10 cellular contexts compared by ENCODE assay signal in genomic region chr12:124368421-124369032, GRCh38.
DNase-seq lines count a peak whose midpoint lies in the region; ATAC-seq and TF ChIP-seq lines count a peak whose summit lies in the region.
"Had no signal": no experiment of that assay in that cellular context is flagged by ENCODE, and none has a peak within 500 bp of the region (broad histone marks: within the 10 kb centered on the region; RNA-seq: fewer than 3 reads in every experiment).

No MANE protein-coding gene starts in this region.

- H3K27me3 ChIP-seq in mucosa of rectum (ENCODE audit: control insufficient read depth in 2 of 2, insufficient read depth in 2 of 2, low read length in 2 of 2): no peaks in the 10 kb centered on the region
- H3K27me3 ChIP-seq in testis: no peaks in the 10 kb centered on the region

- TF ChIP-seq POLR2A in NB4 (IDR thresholded peaks at IDR 0.05; ENCODE audit: extremely low read depth, insufficient read length) (no peak), testis (IDR thresholded peaks at IDR 0.05) (no peak)

- peaks cover 42% of the 10 kb centered on the region for H3K4me1 Mint-ChIP-seq in chondrocyte (ENCODE audit: low read depth)
- H3K4me1 Mint-ChIP-seq: stimulated activated memory B cell treated with anti-CD40 and anti-IgM and Interleukin-4, amounts not matched to agents 10 μg/mL and 1 μg/mL and 100 μg/mL, for 72 hours had no signal

- no peak for ATAC-seq in HG02588 (IDR thresholded peaks at IDR 0.05; ENCODE audit: unreplicated experiment)
- no peak for ATAC-seq in GM21717 (IDR thresholded peaks at IDR 0.05; ENCODE audit: unreplicated experiment)
- ATAC-seq: stimulated activated memory B cell treated with anti-CD40 and anti-IgM and Interleukin-4, amounts not matched to agents 10 μg/mL and 1 μg/mL and 100 μg/mL, for 72 hours had no signal

- DNase-seq in NB4 (ENCODE audit: low read depth) (no peak), chondrocyte (ENCODE audit: low spot score) (no peak), testis (no peak), glomerular visceral epithelial cell (ENCODE audit: extremely low spot score) (no peak), COR-L47 (lab: John Stamatoyannopoulos, UW) (no peak)
- DNase-seq: activated naive CD4-positive, alpha-beta T cell had no signal

- peaks cover 13% of the 10 kb centered on the region for H3K36me3 Mint-ChIP-seq in chondrocyte (ENCODE audit: low read depth)

- H3K36me3 ChIP-seq in mucosa of rectum (ENCODE audit: control insufficient read depth in 2 of 2, insufficient read depth in 2 of 2, low read length in 2 of 2) (peaks cover 21 to 33% of the 10 kb centered on the region in 2 donors), testis (ENCODE audit: low read depth, missing control alignments) (no peaks in the 10 kb centered on the region)

- no peak overlapping the region for H3K4me3 Mint-ChIP-seq in chondrocyte (ENCODE audit: unreplicated experiment)
- H3K4me3 Mint-ChIP-seq: stimulated activated memory B cell treated with anti-CD40 and anti-IgM and Interleukin-4, amounts not matched to agents 10 μg/mL and 1 μg/mL and 100 μg/mL, for 72 hours had no signal

- no peaks in the 10 kb centered on the region for H3K9me3 Mint-ChIP-seq in chondrocyte (ENCODE audit: low read depth)
- H3K9me3 Mint-ChIP-seq: stimulated activated memory B cell treated with anti-CD40 and anti-IgM and Interleukin-4, amounts not matched to agents 10 μg/mL and 1 μg/mL and 100 μg/mL, for 72 hours had no signal

- H3K9ac ChIP-seq in mucosa of rectum (ENCODE audit: low read depth in 1 of 2, low read length in 2 of 2): peak overlapping the region; percentile 20 to 61

- no peaks in the 10 kb centered on the region for H3K27me3 Mint-ChIP-seq in chondrocyte (ENCODE audit: low read depth)
- H3K27me3 Mint-ChIP-seq: stimulated activated memory B cell treated with anti-CD40 and anti-IgM and Interleukin-4, amounts not matched to agents 10 μg/mL and 1 μg/mL and 100 μg/mL, for 72 hours had no signal

- H3K4me3 ChIP-seq in NB4 (ENCODE audit: low read depth, low read length) (no peak overlapping the region), mucosa of rectum (ENCODE audit: low read length in 2 of 2) (no peak overlapping the region), testis (no peak overlapping the region)

- peak; percentile 26 for TF ChIP-seq CTCF in NB4 (IDR thresholded peaks at IDR 0.05; ENCODE audit: low read depth, low read length)
- TF ChIP-seq CTCF in chondrocyte (IDR thresholded peaks at IDR 0.05): no peak
- no peak for TF ChIP-seq CTCF in testis (IDR thresholded peaks at IDR 0.05)

- WGBS in testis, 2 donors: 85 to 87% methylated on average over 10 of the region's 10 CpGs

- H3K4me1 ChIP-seq in mucosa of rectum (ENCODE audit: control insufficient read depth in 2 of 2, insufficient read depth in 2 of 2, low read length in 2 of 2) (peaks cover 34 to 35% of the 10 kb centered on the region in 2 donors), testis (peaks cover 73% of the 10 kb centered on the region)

- intact Hi-C loops in testis (cut with DNase I; ENCODE audit: low total_unique reads): no loop called here

- H3K27ac ChIP-seq in mucosa of rectum (ENCODE audit: low read depth in 2 of 2, low read length in 2 of 2): peak overlapping the region; percentile 85 to 88
- peak overlapping the region; percentile 61 to 89 for H3K27ac ChIP-seq in testis

- H3K9me3 ChIP-seq in mucosa of rectum (ENCODE audit: control insufficient read depth in 2 of 2, low read length in 2 of 2) (no peaks in the 10 kb centered on the region), testis (no peaks in the 10 kb centered on the region)

- H3K27ac Mint-ChIP-seq in chondrocyte (ENCODE audit: unreplicated experiment): peak overlapping the region; percentile 77
- H3K27ac Mint-ChIP-seq: stimulated activated memory B cell treated with anti-CD40 and anti-IgM and Interleukin-4, amounts not matched to agents 10 μg/mL and 1 μg/mL and 100 μg/mL, for 72 hours had no signal
